Comparison of ENCODE assay signal across 30 cellular contexts in the genomic region with DNA sequence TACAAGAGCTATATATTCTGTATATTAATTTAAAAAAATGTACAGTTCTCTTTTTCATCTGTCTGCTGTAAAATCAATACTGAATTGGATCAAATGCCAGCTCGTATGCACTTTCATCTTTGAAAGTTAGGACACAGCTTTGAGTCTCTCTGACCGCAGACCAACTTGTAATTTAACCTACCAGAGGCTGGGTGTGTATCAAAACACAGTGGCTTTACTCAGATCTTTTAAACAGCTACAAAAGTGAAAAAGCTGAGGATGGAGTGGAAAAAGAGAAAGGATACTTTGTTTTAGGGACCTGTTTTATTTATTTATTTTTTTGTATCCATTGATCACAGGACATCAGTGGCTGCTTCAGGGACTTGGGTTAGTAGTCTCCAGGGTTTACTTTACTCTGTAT. TPM values are rescaled to one million over a fixed set of nuclear protein-coding genes. Genes with fewer than 3 reads are reported as not detected.
"Had no signal": no experiment of that assay in that cellular context is flagged by ENCODE, and none has a peak within 500 bp of the region (broad histone marks: within the 10 kb centered on the region; RNA-seq: fewer than 3 reads in every experiment).

No MANE protein-coding gene starts in this region.

- H3K4me3 ChIP-seq: ascending aorta, PC-9, SK-N-MC had no signal

- H3K9me3 ChIP-seq: ascending aorta had no signal

- H3K27me3 ChIP-seq: ascending aorta had no signal

- H3K4me1 Mint-ChIP-seq: activated T-helper 17 cell treated with anti-CD3 and anti-CD28 coated beads, Interleukin-2, amount 50 U/mL, for 72 hours had no signal

- H3K9me3 Mint-ChIP-seq: activated CD8-positive, alpha-beta T cell treated with anti-CD3 and anti-CD28 coated beads for 36 hours; activated naive CD8-positive, alpha-beta T cell treated with anti-CD3 and anti-CD28 coated beads for 36 hours; activated T-cell treated with anti-CD3 and anti-CD28 coated beads, Interleukin-2, amount 50 U/mL, for 72 hours; activated T-helper 17 cell treated with anti-CD3 and anti-CD28 coated beads, Interleukin-2, amount 50 U/mL, for 72 hours had no signal

- H3K27me3 Mint-ChIP-seq: activated T-helper 17 cell treated with anti-CD3 and anti-CD28 coated beads, Interleukin-2, amount 50 U/mL, for 72 hours had no signal

- H3K27ac ChIP-seq: ascending aorta, PC-9, SK-N-MC, WERI-Rb-1 had no signal

- H3K36me3 ChIP-seq: ascending aorta, WERI-Rb-1 had no signal

- H3K4me3 Mint-ChIP-seq: activated CD8-positive, alpha-beta T cell treated with anti-CD3 and anti-CD28 coated beads for 36 hours; activated naive CD8-positive, alpha-beta T cell treated with anti-CD3 and anti-CD28 coated beads for 36 hours; activated T-cell treated with anti-CD3 and anti-CD28 coated beads, Interleukin-2, amount 50 U/mL, for 72 hours; activated T-helper 17 cell treated with anti-CD3 and anti-CD28 coated beads, Interleukin-2, amount 50 U/mL, for 72 hours had no signal

- DNase-seq: activated CD4-positive, alpha-beta T cell treated with anti-CD3 and anti-CD28 coated beads for 1 hour; activated CD4-positive, alpha-beta T cell treated with anti-CD3 and anti-CD28 coated beads for 48 hours; activated CD4-positive, alpha-beta T cell treated with anti-CD3 and anti-CD28 coated beads, Interleukin-2, amount 50 U/mL, for 4 hours; activated CD4-positive, CD25-positive, alpha-beta regulatory T cell; activated CD8-positive, alpha-beta T cell treated with anti-CD3 and anti-CD28 coated beads for 36 hours; activated effector memory CD4-positive, alpha-beta T cell treated with anti-CD3 and anti-CD28 coated beads, Interleukin-2, amount 50 U/mL, for 16 hours; activated naive CD4-positive, alpha-beta T cell; activated naive CD4-positive, alpha-beta T cell treated with anti-CD3 and anti-CD28 coated beads, Interleukin-2, amount 50 U/mL, for 16 hours; activated naive CD8-positive, alpha-beta T cell treated with anti-CD3 and anti-CD28 coated beads for 36 hours; activated T-cell treated with anti-CD3 and anti-CD28 coated beads, Interleukin-2, amount 50 U/mL, for 1 hour; activated T-cell treated with anti-CD3 and anti-CD28 coated beads, Interleukin-2, amount 50 U/mL, for 72 hours; amygdala; Karpas-422; KBM-7; NCI-H1105; NCI-H1417 treated with DMSO at 0.1 percent for 48 hours; NCI-H187 treated with DMSO at 0.1 percent for 48 hours; NCI-H2081; NCI-H2171 treated with DMSO at 0.1 percent for 48 hours; NCI-H226; NCI-H446 treated with DMSO at 0.1 percent for 48 hours; NCI-H524 treated with DMSO at 0.1 percent for 48 hours; PC-9; Right ventricle myocardium superior; T1000; WERI-Rb-1 had no signal

- ATAC-seq: activated CD8-positive, alpha-beta T cell treated with anti-CD3 and anti-CD28 coated beads for 36 hours; activated T-cell treated with anti-CD3 and anti-CD28 coated beads, Interleukin-2, amount 50 U/mL, for 72 hours; activated T-helper 17 cell treated with anti-CD3 and anti-CD28 coated beads, Interleukin-2, amount 50 U/mL, for 72 hours had no signal

- H3K36me3 Mint-ChIP-seq: activated naive CD8-positive, alpha-beta T cell treated with anti-CD3 and anti-CD28 coated beads for 36 hours had no signal

- H3K27ac Mint-ChIP-seq: activated CD8-positive, alpha-beta T cell treated with anti-CD3 and anti-CD28 coated beads for 36 hours; activated naive CD8-positive, alpha-beta T cell treated with anti-CD3 and anti-CD28 coated beads for 36 hours; activated T-helper 17 cell treated with anti-CD3 and anti-CD28 coated beads, Interleukin-2, amount 50 U/mL, for 72 hours had no signal

RNA-seq across cellular contexts. Expression of a gene that starts 44.1 kb away (rescaled TPM):
- total RNA-seq: ascending aorta, MCF 10A, PC-9 had no signal
